ENCODE assay signal across 19 cellular contexts in genomic region chr9:18366184-18366583, GRCh38.
DNase-seq lines count a peak whose midpoint lies in the region; ATAC-seq lines count a peak whose summit lies in the region.
"Had no signal": no experiment of that assay in that cellular context is flagged by ENCODE, and none has a peak within 500 bp of the region (broad histone marks: within the 10 kb centered on the region; RNA-seq: fewer than 3 reads in every experiment).

No MANE protein-coding gene starts in this region.

- ATAC-seq in GM18858 (IDR thresholded peaks at IDR 0.05; ENCODE audit: unreplicated experiment): peak; percentile 52
- peak; percentile 65 for ATAC-seq in HG02623 (IDR thresholded peaks at IDR 0.05; ENCODE audit: unreplicated experiment)
- peak; percentile 54 for ATAC-seq in HG03575 (IDR thresholded peaks at IDR 0.05; ENCODE audit: extremely low read depth, insufficient number of reproducible peaks, low FRiP score, unreplicated experiment)
- ATAC-seq: stimulated activated effector memory CD8-positive, alpha-beta T cell treated with anti-CD3 and anti-CD28 coated beads, Interleukin-12 subunit alpha, Interleukin-12 subunit beta, amount 100 ng/mL, for 72 hours had no signal

- DNase-seq in cerebellar cortex (ENCODE audit: low spot score) (peak; percentile 1), SW 1271 (lab: John Stamatoyannopoulos, UW) (no peak), activated gamma-delta T cell (lab: John Stamatoyannopoulos, UW) (no peak)
- no peak for DNase-seq in activated T-cell treated with anti-CD3 and anti-CD28 coated beads, Interleukin-2, amount 50 U/mL, for 1 hour
- no peak for DNase-seq in activated T-cell treated with anti-CD3 and anti-CD28 coated beads, Interleukin-2, amount 50 U/mL, for 48 hours
- DNase-seq: activated CD4-positive, alpha-beta memory T cell treated with anti-CD3 and anti-CD28 coated beads, Interleukin-2, amount 10 ng/mL, durations not matched to agents 7 days and 5 days; aorta; DMS79; foreskin melanocyte; H9; NCI-H2029 treated with DMSO at 0.1 percent for 48 hours; NCI-H524; ovary; Peyer's patch; small intestine had no signal
